Comparison of ENCODE assay signal across 31 cellular contexts in genomic region chr7:124954766-124955165, GRCh38.
"Had no signal": no experiment of that assay in that cellular context is flagged by ENCODE, and none has a peak within 500 bp of the region (broad histone marks: within the 10 kb centered on the region; RNA-seq: fewer than 3 reads in every experiment).

No MANE protein-coding gene starts in this region.

- H3K36me3 ChIP-seq: adrenal gland, esophagus squamous epithelium, gastrocnemius medialis, heart left ventricle, WERI-Rb-1 had no signal

- DNase-seq: activated B cell treated with CpG ODN at 0.5 μM for 24 hours; activated CD4-positive, alpha-beta T cell treated with anti-CD3 and anti-CD28 coated beads for 48 hours; activated CD4-positive, alpha-beta T cell treated with anti-CD3 and anti-CD28 coated beads, Interleukin-2, amount 50 U/mL, for 1 hour; activated CD4-positive, alpha-beta T cell treated with anti-CD3 and anti-CD28 coated beads, Interleukin-2, amount 50 U/mL, for 48 hours; activated CD8-positive, alpha-beta memory T cell treated with anti-CD3 and anti-CD28 coated beads for 24 hours; activated CD8-positive, alpha-beta T cell treated with anti-CD3 and anti-CD28 coated beads for 36 hours; activated effector memory CD4-positive, alpha-beta T cell treated with anti-CD3 and anti-CD28 coated beads, Interleukin-2, amount 50 U/mL, for 16 hours; activated naive CD4-positive, alpha-beta T cell treated with anti-CD3 and anti-CD28 coated beads for 36 hours; activated naive CD8-positive, alpha-beta T cell treated with anti-CD3 and anti-CD28 coated beads for 36 hours; activated naive CD8-positive, alpha-beta T cell treated with anti-CD3 and anti-CD28 coated beads, Interleukin-2, amount 50 U/mL, for 24 hours; activated T-cell treated with anti-CD3 and anti-CD28 coated beads, Interleukin-2, amount 50 U/mL, for 4 hours; adrenal gland; amygdala; aorta; body of pancreas; effector CD8-positive, alpha-beta T cell; esophagus squamous epithelium; foreskin keratinocyte; gastrocnemius medialis; glutamatergic neuron; heart left ventricle; T-helper 1 cell; T-helper 17 cell; T1000; WERI-Rb-1 had no signal

- H3K27me3 Mint-ChIP-seq: activated B cell treated with CpG ODN at 0.5 μM for 24 hours; activated CD8-positive, alpha-beta T cell treated with anti-CD3 and anti-CD28 coated beads for 36 hours; activated naive CD4-positive, alpha-beta T cell treated with anti-CD3 and anti-CD28 coated beads, Interleukin-2, amount 50 U/mL, for 24 hours; activated naive CD8-positive, alpha-beta T cell treated with anti-CD3 and anti-CD28 coated beads for 36 hours; activated naive CD8-positive, alpha-beta T cell treated with anti-CD3 and anti-CD28 coated beads, Interleukin-2, amount 50 U/mL, for 24 hours; T-helper 17 cell had no signal

- H3K9me3 ChIP-seq: adrenal gland, body of pancreas, gastrocnemius medialis had no signal

- H3K4me3 Mint-ChIP-seq: activated B cell treated with CpG ODN at 0.5 μM for 24 hours; activated CD8-positive, alpha-beta T cell treated with anti-CD3 and anti-CD28 coated beads for 36 hours; activated naive CD4-positive, alpha-beta T cell treated with anti-CD3 and anti-CD28 coated beads for 36 hours; activated naive CD4-positive, alpha-beta T cell treated with anti-CD3 and anti-CD28 coated beads, Interleukin-2, amount 50 U/mL, for 24 hours; activated naive CD8-positive, alpha-beta T cell treated with anti-CD3 and anti-CD28 coated beads for 36 hours; activated naive CD8-positive, alpha-beta T cell treated with anti-CD3 and anti-CD28 coated beads, Interleukin-2, amount 50 U/mL, for 24 hours; activated T-cell treated with anti-CD3 and anti-CD28 coated beads, Interleukin-2, amount 50 U/mL, for 4 hours; activated T-helper 1 cell treated with anti-CD3 and anti-CD28 coated beads, Interleukin-12 subunit alpha, Interleukin-12 subunit beta, Interleukin-2, Interleukin-4 antibody, amounts not matched to agents 30 ng/mL and 10 ng/mL and 1 ng/mL, durations not matched to agents 14 hours and 24 hours and 36 hours; T-helper 17 cell; T-helper 2 cell treated with Interferon-gamma antibody and Interleukin-4, amounts not matched to agents 5 μg/mL and 100 μg/mL, for 36 hours had no signal

- H3K4me1 Mint-ChIP-seq: activated B cell treated with CpG ODN at 0.5 μM for 24 hours; activated naive CD4-positive, alpha-beta T cell treated with anti-CD3 and anti-CD28 coated beads, Interleukin-2, amount 50 U/mL, for 24 hours; activated naive CD8-positive, alpha-beta T cell treated with anti-CD3 and anti-CD28 coated beads for 36 hours; activated naive CD8-positive, alpha-beta T cell treated with anti-CD3 and anti-CD28 coated beads, Interleukin-2, amount 50 U/mL, for 24 hours; T-helper 17 cell had no signal

- H3K27ac Mint-ChIP-seq: activated B cell treated with CpG ODN at 0.5 μM for 24 hours; activated CD8-positive, alpha-beta T cell treated with anti-CD3 and anti-CD28 coated beads for 36 hours; activated naive CD4-positive, alpha-beta T cell treated with anti-CD3 and anti-CD28 coated beads for 36 hours; activated naive CD4-positive, alpha-beta T cell treated with anti-CD3 and anti-CD28 coated beads, Interleukin-2, amount 50 U/mL, for 24 hours; activated naive CD8-positive, alpha-beta T cell treated with anti-CD3 and anti-CD28 coated beads for 36 hours; activated naive CD8-positive, alpha-beta T cell treated with anti-CD3 and anti-CD28 coated beads, Interleukin-2, amount 50 U/mL, for 24 hours; activated T-helper 1 cell treated with anti-CD3 and anti-CD28 coated beads, Interleukin-12 subunit alpha, Interleukin-12 subunit beta, Interleukin-2, Interleukin-4 antibody, amounts not matched to agents 30 ng/mL and 10 ng/mL and 1 ng/mL, durations not matched to agents 14 hours and 24 hours and 36 hours; activated T-helper 2 cell treated with anti-CD3 and anti-CD28 coated beads, Interferon-gamma antibody, Interleukin-2, Interleukin-4, amounts not matched to agents 10 μg/mL and 5 μg/mL and 100 μg/mL, durations not matched to agents 14 hours and 24 hours and 36 hours; T-helper 17 cell; T-helper 2 cell treated with Interferon-gamma antibody and Interleukin-4, amounts not matched to agents 5 μg/mL and 100 μg/mL, for 36 hours had no signal

- H3K4me1 ChIP-seq: body of pancreas, esophagus squamous epithelium, foreskin keratinocyte, gastrocnemius medialis, heart left ventricle had no signal

- ATAC-seq: activated CD4-positive, CD25-positive, alpha-beta regulatory T cell treated with anti-CD3 and anti-CD28 coated beads, Interleukin-2, amount 50 U/mL, for 24 hours; activated CD8-positive, alpha-beta T cell treated with anti-CD3 and anti-CD28 coated beads for 36 hours; activated naive CD8-positive, alpha-beta T cell treated with anti-CD3 and anti-CD28 coated beads, Interleukin-2, amount 50 U/mL, for 24 hours; activated T-cell treated with anti-CD3 and anti-CD28 coated beads, Interleukin-2, amount 50 U/mL, for 4 hours; body of pancreas; foreskin keratinocyte; gastrocnemius medialis; heart left ventricle; T-helper 17 cell had no signal

- H3K4me3 ChIP-seq: adrenal gland, body of pancreas, esophagus squamous epithelium, gastrocnemius medialis, heart left ventricle had no signal

- H3K27me3 ChIP-seq: adrenal gland, body of pancreas, esophagus squamous epithelium, foreskin keratinocyte, gastrocnemius medialis, heart left ventricle had no signal

- H3K27ac ChIP-seq: adrenal gland, body of pancreas, epithelial cell of prostate, esophagus squamous epithelium, foreskin keratinocyte, gastrocnemius medialis, heart left ventricle, WERI-Rb-1 had no signal
